1 cellular context compared by ENCODE assay signal in the genomic region with DNA sequence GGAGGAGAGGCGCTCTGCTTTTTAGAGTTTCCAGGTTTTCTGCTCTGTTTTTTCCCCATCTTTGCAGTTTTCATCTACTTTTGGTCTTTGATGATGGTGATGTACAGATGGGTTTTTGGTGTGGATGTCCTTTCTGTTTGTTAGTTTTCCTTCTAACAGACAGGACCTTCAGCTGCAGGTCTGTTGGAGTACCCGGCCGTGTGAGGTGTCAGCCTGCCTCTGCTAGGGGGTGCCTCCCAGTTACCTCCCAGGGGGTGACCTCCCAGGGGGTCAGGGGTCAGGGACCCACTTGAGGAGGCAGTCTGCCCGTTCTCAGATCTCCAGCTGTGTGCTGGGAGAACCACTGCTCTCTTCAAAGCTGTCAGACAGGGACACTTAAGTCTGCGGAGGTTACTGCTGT. TPM values are rescaled to one million over a fixed set of nuclear protein-coding genes. Genes with fewer than 3 reads are reported as not detected.
"Had no signal": no experiment of that assay in that cellular context is flagged by ENCODE, and none has a peak within 500 bp of the region (broad histone marks: within the 10 kb centered on the region; RNA-seq: fewer than 3 reads in every experiment).

No MANE protein-coding gene starts in this region.

RNA-seq across cellular contexts. Expression of a gene that starts 22.5 kb away (rescaled TPM):
- total RNA-seq: G401 had no signal
